30 cellular contexts compared by ENCODE assay signal in the genomic region with DNA sequence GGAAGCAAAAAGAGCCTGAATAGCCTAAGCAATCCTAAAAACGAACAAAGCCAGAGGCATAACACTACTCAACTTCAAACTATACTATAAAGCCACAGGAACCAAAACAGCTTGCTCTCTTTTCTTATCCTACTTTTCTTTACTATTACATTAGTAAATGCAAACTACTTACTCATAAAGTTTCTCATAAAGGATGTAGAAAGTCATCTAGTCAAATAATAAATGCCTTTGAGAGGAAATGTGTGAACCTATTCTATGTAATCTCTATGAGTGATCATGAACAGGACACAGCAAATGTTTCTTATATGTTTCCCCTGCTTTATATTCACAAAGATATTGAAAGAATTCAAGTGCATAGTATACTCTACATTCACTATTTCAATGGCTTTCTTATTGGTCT.
"Had no signal": no experiment of that assay in that cellular context is flagged by ENCODE, and none has a peak within 500 bp of the region (broad histone marks: within the 10 kb centered on the region; RNA-seq: fewer than 3 reads in every experiment).

No MANE protein-coding gene starts in this region.

- FAIRE-seq: astrocyte, bronchial epithelial cell, colon had no signal

- ATAC-seq: activated naive CD4-positive, alpha-beta T cell treated with anti-CD3 and anti-CD28 coated beads, Interleukin-2, amount 50 U/mL, for 72 hours; activated naive CD8-positive, alpha-beta T cell treated with anti-CD3 and anti-CD28 coated beads, Interleukin-2, amount 50 U/mL, for 24 hours; activated T-cell treated with anti-CD3 and anti-CD28 coated beads, Interleukin-2, amount 50 U/mL, for 4 hours; activated T-cell treated with anti-CD3 and anti-CD28 coated beads, Interleukin-2, amount 50 U/mL, for 72 hours; activated T-helper 17 cell treated with anti-CD3 and anti-CD28 coated beads, Interleukin-2, amount 50 U/mL, for 72 hours; body of pancreas had no signal

- DNase-seq: activated effector memory CD4-positive, alpha-beta T cell treated with anti-CD3 and anti-CD28 coated beads, Interleukin-2, amount 50 U/mL, for 16 hours; activated effector memory CD4-positive, alpha-beta T cell treated with Interleukin-2 at 50 U/mL for 16 hours; activated gamma-delta T cell; activated gamma-delta T cell treated with Interleukin-2 at 50 U/mL for 16 hours; activated naive CD4-positive, alpha-beta T cell; activated naive CD4-positive, alpha-beta T cell treated with anti-CD3 and anti-CD28 coated beads for 36 hours; activated naive CD4-positive, alpha-beta T cell treated with anti-CD3 and anti-CD28 coated beads, Interleukin-2, amount 10 ng/mL, durations not matched to agents 7 days and 5 days; activated naive CD4-positive, alpha-beta T cell treated with anti-CD3 and anti-CD28 coated beads, Interleukin-2, amount 50 U/mL, for 16 hours; activated naive CD4-positive, alpha-beta T cell treated with Interleukin-2 at 50 U/mL for 16 hours; activated naive CD8-positive, alpha-beta T cell treated with anti-CD3 and anti-CD28 coated beads for 36 hours; activated naive CD8-positive, alpha-beta T cell treated with anti-CD3 and anti-CD28 coated beads, Interleukin-2, amount 10 ng/mL, durations not matched to agents 7 days and 5 days; activated naive CD8-positive, alpha-beta T cell treated with anti-CD3 and anti-CD28 coated beads, Interleukin-2, amount 50 U/mL, for 24 hours; activated T-cell treated with anti-CD3 and anti-CD28 coated beads, Interleukin-2, amount 50 U/mL, for 4 hours; activated T-cell treated with anti-CD3 and anti-CD28 coated beads, Interleukin-2, amount 50 U/mL, for 48 hours; activated T-cell treated with anti-CD3 and anti-CD28 coated beads, Interleukin-2, amount 50 U/mL, for 72 hours; adrenal gland; amniotic stem cell; amygdala; anterior cingulate cortex; aorta; body of pancreas; brain microvascular endothelial cell; caudate nucleus; central memory CD4-positive, alpha-beta T cell; cerebellar nuclear complex had no signal
